Comparison of ENCODE assay signal across 8 cellular contexts in the genomic region with DNA sequence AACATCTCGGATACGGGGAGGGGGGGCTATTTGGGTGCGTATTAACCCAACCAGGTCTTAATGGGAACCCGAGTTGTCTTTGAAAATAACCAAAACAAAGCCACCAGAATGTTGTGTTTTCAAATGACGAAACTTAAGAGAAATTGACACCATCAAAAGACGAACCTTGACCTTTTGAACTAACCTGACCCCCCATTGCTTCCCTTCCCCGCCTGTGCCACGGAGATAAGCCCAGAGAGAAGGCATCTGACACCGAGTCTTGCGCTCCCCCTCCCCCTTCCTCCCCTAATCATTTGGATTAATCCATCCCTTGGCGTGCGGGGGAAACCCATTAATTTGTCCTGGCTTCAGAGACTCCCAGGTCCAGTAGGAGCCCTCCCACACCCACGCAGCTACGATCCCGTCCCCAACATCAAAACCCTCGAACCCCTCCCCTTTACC. TPM values are rescaled to one million over a fixed set of nuclear protein-coding genes. Genes with fewer than 3 reads are reported as not detected.
A peak's percentile ranks its signal among the peaks of the same experiment; 100 is the strongest.
DNase-seq lines count a peak whose midpoint lies in the region; ATAC-seq, FAIRE-seq and TF ChIP-seq lines count a peak whose summit lies in the region.

No MANE protein-coding gene starts in this region.

- peaks cover 3% of the 10 kb centered on the region for H3K4me1 ChIP-seq in ACC112 (ENCODE audit: control insufficient read depth, insufficient read depth, low read length, unreplicated experiment)
- peaks cover 9% of the 10 kb centered on the region; the same call in 1 of the 2 replicates for H3K4me1 ChIP-seq in HUES64 (ENCODE audit: insufficient read depth, low read length)
- peaks cover 5% of the 10 kb centered on the region for H3K4me1 ChIP-seq in GM12878 (ENCODE audit: control insufficient read depth, insufficient read depth, low read length)
- peaks cover 9% of the 10 kb centered on the region for H3K4me1 ChIP-seq in mesendoderm (ENCODE audit: control insufficient read depth, low read depth, low read length)

- WGBS in HUES64, result under 1% methylated on average over 16 of the region's 16 CpGs
- 21% methylated on average over 16 of the region's 16 CpGs for WGBS in GM12878 (ENCODE audit: insufficient coverage, insufficient replicate concordance, low lambda C conversion rate, missing lambda C conversion rate)
- no CpG with 5 or more reads among the region's 16 CpGs for WGBS in mesendoderm (ENCODE audit: extremely low coverage, insufficient coverage, low lambda C conversion rate)

- H3K9ac ChIP-seq in HUES64 (ENCODE audit: low read depth, low read length), result peak overlapping the region; percentile 90
- H3K9ac ChIP-seq in GM12878 (ENCODE audit: control insufficient read depth, insufficient read depth, low read length), result no peak overlapping the region
- peak overlapping the region; percentile 76 for H3K9ac ChIP-seq in mesendoderm (ENCODE audit: low read length)

- H4K8ac ChIP-seq in mesendoderm (ENCODE audit: low read depth, low read length), result no peak overlapping the region

- H2BK5ac ChIP-seq in mesendoderm (ENCODE audit: low read length), result no peak overlapping the region

- no peaks in the 10 kb centered on the region for H3K9me3 ChIP-seq in HUES64 (ENCODE audit: insufficient read depth, low read depth, low read length)
- no peaks in the 10 kb centered on the region; the same call in 2 of the 3 replicates for H3K9me3 ChIP-seq in GM12878 (replicated peaks; ENCODE audit: control insufficient read depth, insufficient read depth, low read length)

- no peak overlapping the region for H3K27ac ChIP-seq in ACC112 (ENCODE audit: low read depth, low read length)
- no peak overlapping the region for H3K27ac ChIP-seq in HUES64 (ENCODE audit: low read depth, low read length)
- H3K27ac ChIP-seq in GM12878 (ENCODE audit: control insufficient read depth, insufficient read depth), result no peak overlapping the region
- no peak overlapping the region for H3K27ac ChIP-seq in mesendoderm (ENCODE audit: low read depth, low read length)

- SMC1A ChIA-PET in GM12878 (lab: Charles Lee; ENCODE audit: uncharacterized antibody, unreplicated experiment), result no interaction called here

- no peaks in the 10 kb centered on the region for H4K20me1 ChIP-seq in GM12878 (ENCODE audit: control insufficient read depth, insufficient read depth)

- no peak for TF ChIP-seq POLR2A in GM12878 (IDR thresholded peaks at IDR 0.05; ENCODE audit: low read depth, low read length)

- in situ Hi-C loops in GM12878 (cut with MboI), result no loop called here

- CTCF ChIA-PET in GM12878 (lab: Yijun Ruan, JAX), result no interaction called here

- H3K4me3 ChIP-seq in ACC112 (ENCODE audit: low read depth, low read length), result peak overlapping the region; percentile 90
- H3K4me3 ChIP-seq in HUES64 (ENCODE audit: low read length), result peak overlapping the region; percentile 83
- no peak overlapping the region for H3K4me3 ChIP-seq in GM12878
- no peak overlapping the region for H3K4me3 ChIP-seq in mesendoderm (ENCODE audit: low read length)

- TF ChIP-seq RAD21 in GM12878 (IDR thresholded peaks at IDR 0.05; ENCODE audit: insufficient read depth, low read depth, low read length), result no peak

- H3K36me3 ChIP-seq in ACC112 (ENCODE audit: insufficient read depth, low read length) (no peaks in the 10 kb centered on the region), HUES64 (ENCODE audit: insufficient read depth, low read length) (no peaks in the 10 kb centered on the region), GM12878 (ENCODE audit: control insufficient read depth in 2 of 2, insufficient read depth in 2 of 2, low read length in 1 of 2) (no peaks in the 10 kb centered on the region), mesendoderm (ENCODE audit: control insufficient read depth, insufficient read depth, low read length) (no peaks in the 10 kb centered on the region)

- no peak overlapping the region for H2AK5ac ChIP-seq in mesendoderm (ENCODE audit: low read length)

- H3K79me2 ChIP-seq in ACC112 (ENCODE audit: control insufficient read depth, insufficient read depth, low read length, unreplicated experiment) (peaks cover 17% of the 10 kb centered on the region), GM12878 (ENCODE audit: control insufficient read depth, insufficient read depth, low read length) (no peaks in the 10 kb centered on the region), mesendoderm (ENCODE audit: control insufficient read depth, insufficient read depth, low read length) (no peaks in the 10 kb centered on the region)

- no peak for TF ChIP-seq EP300 in GM12878 (IDR thresholded peaks at IDR 0.05; ENCODE audit: borderline replicate concordance in 1 of 2, control insufficient read depth in 1 of 2, low read depth in 2 of 2, low read length in 2 of 2)

- no TSS peak for BruUV-seq in GM12878 (replicated peaks; lab: Mats Ljungman, UMichigan)

- H3K56ac ChIP-seq in mesendoderm (ENCODE audit: low read length), result peak overlapping the region; percentile 17

- H2BK120ac ChIP-seq in mesendoderm (ENCODE audit: low read depth, low read length), result no peak overlapping the region

- H3K27me3 ChIP-seq in ACC112 (ENCODE audit: insufficient read depth, low read length), result no peaks in the 10 kb centered on the region
- H3K27me3 ChIP-seq in HUES64 (ENCODE audit: insufficient read depth, low read length), result peaks cover 33% of the 10 kb centered on the region
- H3K27me3 ChIP-seq in GM12878 (replicated peaks in 1 of 2; ENCODE audit: control insufficient read depth in 2 of 2, insufficient read depth in 2 of 2, low read length in 1 of 2), result peaks cover 12 to 34% of the 10 kb centered on the region in 2 experiments
- H3K27me3 ChIP-seq in mesendoderm (ENCODE audit: insufficient read depth, low read length, poor library complexity), result peaks cover 24% of the 10 kb centered on the region

- intact Hi-C loops in GM12878 (cut with micrococcal nuclease; ENCODE audit: unreplicated experiment), result no loop called here

- POLR2A ChIA-PET in GM12878 (lab: Charles Lee), result no interaction called here

- DNase-seq in GM12878 (ENCODE audit: low read depth, low spot score), result no peak
- peak; percentile 65 for DNase-seq in mesendoderm

- H3K79me1 ChIP-seq in mesendoderm (ENCODE audit: low read length), result no peaks in the 10 kb centered on the region

- no peak overlapping the region for H4K5ac ChIP-seq in mesendoderm (ENCODE audit: low read length)

- no peak for TF ChIP-seq CTCF in GM12878 (IDR thresholded peaks at IDR 0.05 in 2 of 3, conservative IDR thresholded peaks at IDR 0.05 in 1 of 3; ENCODE audit: control insufficient read depth in 2 of 3, extremely low read depth in 1 of 3, insufficient read depth in 1 of 3, low read depth in 3 of 3, low read length in 3 of 3)

- H3K23ac ChIP-seq in mesendoderm (ENCODE audit: low read length), result no peak overlapping the region

- H2AFZ ChIP-seq in ACC112 (ENCODE audit: low read length, unreplicated experiment), result no peak overlapping the region
- no peak overlapping the region for H2AFZ ChIP-seq in GM12878 (ENCODE audit: control insufficient read depth, low read depth, low read length)

- no peak overlapping the region for H3K4ac ChIP-seq in mesendoderm (ENCODE audit: low read depth, low read length)

- ATAC-seq in GM12878, result no peak
- no peak for ATAC-seq in HG02571 (IDR thresholded peaks at IDR 0.05; ENCODE audit: unreplicated experiment)
- ATAC-seq in HG03045 (IDR thresholded peaks at IDR 0.05; ENCODE audit: unreplicated experiment), result no peak
- no peak for ATAC-seq in HG03139 (IDR thresholded peaks at IDR 0.05; ENCODE audit: unreplicated experiment)
- ATAC-seq in HG02678 (IDR thresholded peaks at IDR 0.05; ENCODE audit: unreplicated experiment), result no peak

- RAD21 ChIA-PET in GM12878 (lab: Charles Lee; ENCODE audit: unreplicated experiment), result no interaction called here

- 0 out of 2 replicates have a peak overlapping the region, but pooled peaks have one; percentile 92 for H3K4me2 ChIP-seq in GM12878 (ENCODE audit: control insufficient read depth, insufficient read depth)
- peak overlapping the region; percentile 95 for H3K4me2 ChIP-seq in mesendoderm (ENCODE audit: low read length)

- H2BK15ac ChIP-seq in mesendoderm (replicated peaks; ENCODE audit: low read depth), result no peak overlapping the region

- H3K18ac ChIP-seq in mesendoderm (ENCODE audit: low read length), result peak overlapping the region; percentile 46

- no peak for FAIRE-seq in GM12878 (lab: Jason Lieb, UNC)

RNA-seq across cellular contexts. Expression of a gene that starts 4.5 kb away (rescaled TPM):
- polyA plus RNA-seq in HUES64 (2013, experiment 1 of 2), result 16.9 TPM
- 20.7 TPM for polyA plus RNA-seq in HUES64 (2013, experiment 2 of 2)
- 6.9 and 8.0 TPM in 2 replicates for total RNA-seq in GM12878 (2013; cell fraction: nucleolus; rRNA removed)
- total RNA-seq in GM12878 (2014; rRNA removed), result 28.6 and 32.6 TPM in 2 replicates
- total RNA-seq in GM12878 (2014; rRNA removed; fragmentation: Illumina TruSeq; extraction: Trizol), result 8.9 and 9.3 TPM in 2 replicates
- total RNA-seq in GM12878 (2021), result 21.8 and 22.8 TPM in 2 replicates
- polyA plus RNA-seq in GM12878 (2011; ENCODE audit: low read depth), result 4.3 TPM
- 4.0 and 10.8 TPM in 2 replicates for polyA plus RNA-seq in GM12878 (2011; rRNA removed)
- polyA plus RNA-seq in GM12878 (2011; cell fraction: cytosol; rRNA removed), result 15.6 and 21.1 TPM in 2 replicates
- 22.0 and 24.7 TPM in 2 replicates for polyA plus RNA-seq in GM12878 (2011; cell fraction: nucleus; rRNA removed)
- 13.1 and 13.3 TPM in 2 replicates for polyA plus RNA-seq in GM12878 (2012)
- 1.7 and 7.2 TPM in 2 replicates for polyA plus RNA-seq in GM12878 (2014; fragmentation: Illumina TruSeq; extraction: Trizol)
- 1 to 10 TPM in 1 of 2 experiments, under 1 TPM in 1; 0.95 to 2.4 TPM for polyA plus RNA-seq in GM12878 (2014; fragmentation: Nextera tagmentation; extraction: Ambion mirVana)
- 19.9 and 20.8 TPM in 2 replicates for polyA plus RNA-seq in GM12878 (2014; rRNA removed)
- polyA plus RNA-seq in GM12878 (2016; fragmentation: Nextera tagmentation; extraction: Ambion mirVana), result 10 to 100 TPM; 29.9 to 34.3 TPM
- 7.3 and 14.1 TPM in 2 replicates for polyA minus RNA-seq in GM12878 (2011; rRNA and poly(A)+ RNA removed)
- 8.1 and 8.8 TPM in 2 replicates for polyA minus RNA-seq in GM12878 (2011; cell fraction: cytosol; rRNA and poly(A)+ RNA removed)
- 5.7 and 6.0 TPM in 2 replicates for polyA minus RNA-seq in GM12878 (2011; cell fraction: nucleus; rRNA and poly(A)+ RNA removed)
- 6.8 TPM for polyA plus RNA-seq in mesendoderm (2013, experiment 1 of 2)
- polyA plus RNA-seq in mesendoderm (2013, experiment 2 of 2), result 6.9 TPM

RNA-seq across cellular contexts. Expression of a gene that starts 20.0 kb away (rescaled TPM):
- polyA plus RNA-seq in HUES64 (2013, experiment 1 of 2), result 0.20 TPM
- not detected for polyA plus RNA-seq in HUES64 (2013, experiment 2 of 2)
- 0.96 TPM in 1 of 2 replicates, not detected in the other for total RNA-seq in GM12878 (2013; cell fraction: nucleolus; rRNA removed)
- total RNA-seq in GM12878 (2014; rRNA removed) (not detected in 2 replicates), GM12878 (2014; rRNA removed; fragmentation: Illumina TruSeq; extraction: Trizol) (not detected in 2 replicates), GM12878 (2021) (not detected in 2 replicates)
- polyA plus RNA-seq in GM12878 (2011; ENCODE audit: low read depth), result not detected
- polyA plus RNA-seq in GM12878 (2011; rRNA removed) (not detected in 2 replicates), GM12878 (2014; fragmentation: Illumina TruSeq; extraction: Trizol) (not detected in 2 replicates), GM12878 (2014; fragmentation: Nextera tagmentation; extraction: Ambion mirVana) (not detected), GM12878 (2014; rRNA removed) (not detected in 2 replicates), GM12878 (2016; fragmentation: Nextera tagmentation; extraction: Ambion mirVana) (not detected)
- not detected in 2 replicates for polyA plus RNA-seq in GM12878 (2011; cell fraction: cytosol; rRNA removed)
- polyA plus RNA-seq in GM12878 (2011; cell fraction: nucleus; rRNA removed), result 0.13 and 0.19 TPM in 2 replicates
- not detected in 2 replicates for polyA plus RNA-seq in GM12878 (2012)
- 0.26 TPM in 1 of 2 replicates, not detected in the other for polyA minus RNA-seq in GM12878 (2011; rRNA and poly(A)+ RNA removed)
- polyA minus RNA-seq in GM12878 (2011; cell fraction: cytosol; rRNA and poly(A)+ RNA removed), result not detected in 2 replicates
- not detected in 2 replicates for polyA minus RNA-seq in GM12878 (2011; cell fraction: nucleus; rRNA and poly(A)+ RNA removed)
- polyA plus RNA-seq in mesendoderm (2013, experiment 1 of 2), result not detected
- polyA plus RNA-seq in mesendoderm (2013, experiment 2 of 2), result 0.03 TPM

RNA-seq across cellular contexts. Expression of a gene that starts 40.9 kb away (rescaled TPM):
- polyA plus RNA-seq in HUES64 (2013, experiment 1 of 2), result 10.6 TPM
- 10.8 TPM for polyA plus RNA-seq in HUES64 (2013, experiment 2 of 2)
- total RNA-seq in GM12878 (2013; cell fraction: nucleolus; rRNA removed), result 22.8 and 27.3 TPM in 2 replicates
- 19.0 and 19.1 TPM in 2 replicates for total RNA-seq in GM12878 (2014; rRNA removed)
- total RNA-seq in GM12878 (2014; rRNA removed; fragmentation: Illumina TruSeq; extraction: Trizol), result 12.6 and 13.4 TPM in 2 replicates
- 15.8 and 18.3 TPM in 2 replicates for total RNA-seq in GM12878 (2021)
- polyA plus RNA-seq in GM12878 (2011; ENCODE audit: low read depth), result 5.8 TPM
- polyA plus RNA-seq in GM12878 (2011; rRNA removed), result 7.5 and 13.7 TPM in 2 replicates
- polyA plus RNA-seq in GM12878 (2011; cell fraction: cytosol; rRNA removed), result 15.4 and 25.6 TPM in 2 replicates
- polyA plus RNA-seq in GM12878 (2011; cell fraction: nucleus; rRNA removed), result 36.5 and 41.5 TPM in 2 replicates
- 8.3 and 9.9 TPM in 2 replicates for polyA plus RNA-seq in GM12878 (2012)
- polyA plus RNA-seq in GM12878 (2014; fragmentation: Illumina TruSeq; extraction: Trizol), result 10.1 and 13.9 TPM in 2 replicates
- polyA plus RNA-seq in GM12878 (2014; fragmentation: Nextera tagmentation; extraction: Ambion mirVana), result 1 to 10 TPM; 5.8 to 9.7 TPM
- polyA plus RNA-seq in GM12878 (2014; rRNA removed), result 21.7 and 22.0 TPM in 2 replicates
- polyA plus RNA-seq in GM12878 (2016; fragmentation: Nextera tagmentation; extraction: Ambion mirVana), result 10 to 100 TPM; 25.3 to 31.6 TPM
- polyA minus RNA-seq in GM12878 (2011; rRNA and poly(A)+ RNA removed), result 10.0 and 26.6 TPM in 2 replicates
- polyA minus RNA-seq in GM12878 (2011; cell fraction: cytosol; rRNA and poly(A)+ RNA removed), result 10.2 and 13.5 TPM in 2 replicates
- 6.9 and 13.8 TPM in 2 replicates for polyA minus RNA-seq in GM12878 (2011; cell fraction: nucleus; rRNA and poly(A)+ RNA removed)
- 8.0 TPM for polyA plus RNA-seq in mesendoderm (2013, experiment 1 of 2)
- 9.1 TPM for polyA plus RNA-seq in mesendoderm (2013, experiment 2 of 2)

RNA-seq across cellular contexts. Expression of a gene that starts 46.0 kb away (rescaled TPM):
- 346 TPM for polyA plus RNA-seq in HUES64 (2013, experiment 1 of 2)
- 404 TPM for polyA plus RNA-seq in HUES64 (2013, experiment 2 of 2)
- 152 and 153 TPM in 2 replicates for total RNA-seq in GM12878 (2013; cell fraction: nucleolus; rRNA removed)
- total RNA-seq in GM12878 (2014; rRNA removed) (624 and 646 TPM in 2 replicates), GM12878 (2014; rRNA removed; fragmentation: Illumina TruSeq; extraction: Trizol) (493 and 525 TPM in 2 replicates), GM12878 (2021) (593 and 613 TPM in 2 replicates)
- 933 TPM for polyA plus RNA-seq in GM12878 (2011; ENCODE audit: low read depth)
- polyA plus RNA-seq in GM12878 (2011; rRNA removed) (1,037 and 1,269 TPM in 2 replicates), GM12878 (2014; fragmentation: Illumina TruSeq; extraction: Trizol) (783 and 881 TPM in 2 replicates), GM12878 (2014; fragmentation: Nextera tagmentation; extraction: Ambion mirVana) (100 to 1,000 TPM; 521 to 732 TPM), GM12878 (2014; rRNA removed) (613 and 643 TPM in 2 replicates), GM12878 (2016; fragmentation: Nextera tagmentation; extraction: Ambion mirVana) (100 to 1,000 TPM; 294 to 302 TPM)
- polyA plus RNA-seq in GM12878 (2011; cell fraction: cytosol; rRNA removed), result 868 and 904 TPM in 2 replicates
- 244 and 332 TPM in 2 replicates for polyA plus RNA-seq in GM12878 (2011; cell fraction: nucleus; rRNA removed)
- polyA plus RNA-seq in GM12878 (2012), result 1,002 and 1,217 TPM in 2 replicates
- 1,170 and 1,376 TPM in 2 replicates for polyA minus RNA-seq in GM12878 (2011; rRNA and poly(A)+ RNA removed)
- 183 and 194 TPM in 2 replicates for polyA minus RNA-seq in GM12878 (2011; cell fraction: cytosol; rRNA and poly(A)+ RNA removed)
- 89.0 and 104 TPM in 2 replicates for polyA minus RNA-seq in GM12878 (2011; cell fraction: nucleus; rRNA and poly(A)+ RNA removed)
- polyA plus RNA-seq in mesendoderm (2013, experiment 1 of 2), result 600 TPM
- polyA plus RNA-seq in mesendoderm (2013, experiment 2 of 2), result 594 TPM

Comparison
In these comparisons a context has a peak if more than half of its experiments do, and no peak if none do; other contexts are left out.
1. H3K4me3 ChIP-seq: peak in ACC112 (single experiment) and HUES64 (single experiment); none in GM12878 (single experiment) and mesendoderm (single experiment).